Comparison of ENCODE assay signal across 9 cellular contexts in the genomic region with DNA sequence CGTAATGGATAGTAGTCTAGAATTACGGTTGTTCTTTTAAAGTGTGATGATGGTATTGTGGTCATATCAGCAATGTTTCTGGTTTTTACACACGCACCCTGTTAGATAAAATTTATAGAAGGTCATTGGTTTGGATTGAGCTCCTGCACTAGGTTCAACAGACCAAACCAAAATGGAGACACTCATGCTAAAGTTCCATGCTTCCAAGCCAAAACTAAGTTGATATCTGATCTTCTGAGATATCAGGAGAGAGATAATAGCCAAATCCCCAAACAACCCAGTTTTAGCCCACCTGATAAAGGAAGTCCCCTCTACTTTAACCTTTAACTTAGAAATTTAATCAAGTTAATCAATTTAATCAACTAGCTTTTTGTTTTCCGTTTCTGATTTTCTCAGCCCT. TPM values are rescaled to one million over a fixed set of nuclear protein-coding genes. Genes with fewer than 3 reads are reported as not detected.
DNase-seq lines count a peak whose midpoint lies in the region; ATAC-seq and TF ChIP-seq lines count a peak whose summit lies in the region.
"Had no signal": no experiment of that assay in that cellular context is flagged by ENCODE, and none has a peak within 500 bp of the region (broad histone marks: within the 10 kb centered on the region; RNA-seq: fewer than 3 reads in every experiment).

No MANE protein-coding gene starts in this region.

- H3K36me3 Mint-ChIP-seq in activated T-cell treated with anti-CD3 and anti-CD28 coated beads, Interleukin-2, amount 50 U/mL, for 4 hours (ENCODE audit: insufficient read depth): peaks cover 2% of the 10 kb centered on the region
- 0 out of 2 replicates have a peak, but pooled peaks cover 5% of the 10 kb centered on the region for H3K36me3 Mint-ChIP-seq in WTC11
- H3K36me3 Mint-ChIP-seq in stimulated activated naive B cell treated with anti-CD40 and anti-IgM and Interleukin-4, amounts not matched to agents 10 μg/mL and 1 μg/mL and 100 μg/mL, for 72 hours: peaks cover 2 to 11% of the 10 kb centered on the region in 2 donors

- H3K27ac Mint-ChIP-seq in WTC11: peak overlapping the region; percentile 95; the same call in 1 of the 2 replicates
- H3K27ac Mint-ChIP-seq in stimulated activated naive B cell treated with anti-CD40 and anti-IgM and Interleukin-4, amounts not matched to agents 10 μg/mL and 1 μg/mL and 100 μg/mL, for 72 hours: no peak overlapping the region

- peak overlapping the region; percentile 95 for H3K4me3 ChIP-seq in fibroblast of villous mesenchyme (ENCODE audit: low read depth, low read length)

- CTCF ChIA-PET in WTC11 (lab: Charles Lee): interaction anchor here (1.1 to 2.6 kb wide), 2 partner anchors 8 to 33 kb away, joined by 9 to 53 read pairs; no protein-coding TSS in a partner anchor

- no peak for DNase-seq in activated T-cell treated with anti-CD3 and anti-CD28 coated beads, Interleukin-2, amount 50 U/mL, for 4 hours
- no peak for DNase-seq in activated T-cell treated with anti-CD3 and anti-CD28 coated beads for 4 hours
- no peak for DNase-seq in WTC11 (ENCODE audit: low spot score)
- no peak for DNase-seq in fibroblast of villous mesenchyme (ENCODE audit: low read depth)
- DNase-seq in stimulated activated naive B cell treated with anti-CD40 and anti-IgM and Interleukin-4, amounts not matched to agents 10 μg/mL and 1 μg/mL and 100 μg/mL, for 72 hours: no peak
- no peak for DNase-seq in LoVo (ENCODE audit: low spot score)
- no peak for DNase-seq in OCI-M1 (lab: John Stamatoyannopoulos, UW)
- DNase-seq: RPMI8226 had no signal

- no peaks in the 10 kb centered on the region for H3K9me3 Mint-ChIP-seq in activated T-cell treated with anti-CD3 and anti-CD28 coated beads, Interleukin-2, amount 50 U/mL, for 4 hours
- H3K9me3 Mint-ChIP-seq in WTC11: no peaks in the 10 kb centered on the region
- no peaks in the 10 kb centered on the region for H3K9me3 Mint-ChIP-seq in stimulated activated naive B cell treated with anti-CD40 and anti-IgM and Interleukin-4, amounts not matched to agents 10 μg/mL and 1 μg/mL and 100 μg/mL, for 72 hours

- H3K4me1 Mint-ChIP-seq in activated T-cell treated with anti-CD3 and anti-CD28 coated beads, Interleukin-2, amount 50 U/mL, for 4 hours (ENCODE audit: low read depth): peaks cover 33% of the 10 kb centered on the region
- H3K4me1 Mint-ChIP-seq in WTC11: peaks cover 23% of the 10 kb centered on the region
- H3K4me1 Mint-ChIP-seq in stimulated activated naive B cell treated with anti-CD40 and anti-IgM and Interleukin-4, amounts not matched to agents 10 μg/mL and 1 μg/mL and 100 μg/mL, for 72 hours: peaks cover 12 to 41% of the 10 kb centered on the region in 2 donors

- POLR2A ChIA-PET in WTC11 (lab: Charles Lee): interaction anchor here (0.6 to 1.8 kb wide), 3 partner anchors 11 to 147 kb away, joined by 3 to 6 read pairs (median 3); no protein-coding TSS in a partner anchor

- peak overlapping the region; percentile 92 for H3K4me3 Mint-ChIP-seq in activated T-cell treated with anti-CD3 and anti-CD28 coated beads, Interleukin-2, amount 50 U/mL, for 4 hours
- H3K4me3 Mint-ChIP-seq in WTC11: peak overlapping the region; percentile 99
- H3K4me3 Mint-ChIP-seq in stimulated activated naive B cell treated with anti-CD40 and anti-IgM and Interleukin-4, amounts not matched to agents 10 μg/mL and 1 μg/mL and 100 μg/mL, for 72 hours: peak overlapping the region; percentile 95 to 96

- TF ChIP-seq CTCF in WTC11 (IDR thresholded peaks at IDR 0.05) (no peak), fibroblast of villous mesenchyme (IDR thresholded peaks at IDR 0.05; ENCODE audit: insufficient read depth, low read depth, low read length) (no peak)

- ATAC-seq in activated T-cell treated with anti-CD3 and anti-CD28 coated beads, Interleukin-2, amount 50 U/mL, for 4 hours: no peak
- ATAC-seq in WTC11: no peak
- no peak for ATAC-seq in stimulated activated naive B cell treated with anti-CD40 and anti-IgM and Interleukin-4, amounts not matched to agents 10 μg/mL and 1 μg/mL and 100 μg/mL, for 72 hours (replicated peaks)
- no peak for ATAC-seq in HG02571 (IDR thresholded peaks at IDR 0.05; ENCODE audit: unreplicated experiment)

- no peaks in the 10 kb centered on the region for H3K27me3 Mint-ChIP-seq in activated T-cell treated with anti-CD3 and anti-CD28 coated beads, Interleukin-2, amount 50 U/mL, for 4 hours (ENCODE audit: low read depth)
- H3K27me3 Mint-ChIP-seq in WTC11 (ENCODE audit: low read depth): no peaks in the 10 kb centered on the region; the same call in 1 of the 2 replicates
- no peaks in the 10 kb centered on the region for H3K27me3 Mint-ChIP-seq in stimulated activated naive B cell treated with anti-CD40 and anti-IgM and Interleukin-4, amounts not matched to agents 10 μg/mL and 1 μg/mL and 100 μg/mL, for 72 hours

TF ChIP-seq in WTC11, 78 proteins besides CTCF, POLR2A, EP300 and RAD21:
- no peak for TF ChIP-seq MXD4 (CRISPR knock-in tag; IDR thresholded peaks at IDR 0.05; ENCODE audit: borderline replicate concordance)
- TF ChIP-seq, protein P1, sequence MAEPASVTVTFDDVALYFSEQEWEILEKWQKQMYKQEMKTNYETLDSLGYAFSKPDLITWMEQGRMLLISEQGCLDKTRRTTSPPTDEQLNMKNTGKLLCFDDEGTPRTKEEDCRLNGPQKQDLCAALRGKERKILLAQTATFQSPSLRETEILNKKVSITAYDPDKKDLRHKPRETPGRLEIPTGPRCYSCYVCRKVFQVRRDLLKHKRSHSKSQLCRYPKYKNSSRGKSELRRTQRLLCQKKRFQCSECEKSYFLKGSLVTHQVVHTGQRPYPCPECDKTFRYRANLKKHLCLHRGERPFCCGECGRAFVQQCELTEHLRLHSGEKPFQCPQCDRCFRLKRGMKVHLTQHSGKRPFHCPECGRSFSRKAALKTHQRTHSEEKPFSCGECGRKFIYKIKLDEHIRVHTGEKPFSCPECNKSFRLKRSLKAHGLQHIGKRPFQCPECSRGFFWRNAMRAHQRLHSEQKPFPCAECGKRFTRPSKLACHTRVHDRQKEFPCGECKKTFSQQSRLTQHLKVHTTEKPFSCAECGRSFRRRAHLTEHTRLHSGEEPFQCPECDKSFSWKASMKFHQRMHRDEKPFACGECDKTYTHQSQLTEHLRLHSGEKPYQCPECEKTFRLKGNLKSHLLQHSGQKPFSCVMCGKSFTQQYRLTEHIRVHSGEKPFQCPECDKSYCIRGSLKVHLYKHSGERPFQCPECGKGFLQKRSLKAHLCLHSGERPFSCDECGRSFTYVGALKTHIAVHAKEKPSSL (CRISPR knock-in tag; conservative IDR thresholded peaks at IDR 0.05): no peak

RNA-seq across cellular contexts. Expression of a gene that starts 1.2 kb away (rescaled TPM):
- total RNA-seq in activated T-cell treated with anti-CD3 and anti-CD28 coated beads, Interleukin-2, amount 50 U/mL, for 4 hours: 10 to 100 TPM; 86.0 to 89.6 (median 87.0) TPM
- total RNA-seq in WTC11 (2021) (82.3 to 97.9 TPM (median 87.6 TPM) in 3 replicates), fibroblast of villous mesenchyme (76.9 and 101 TPM in 2 replicates)

RNA-seq across cellular contexts. Expression of a gene that starts 1.9 kb away (rescaled TPM):
- 1 to 10 TPM; 1.0 to 1.4 (median 1.3) TPM for total RNA-seq in activated T-cell treated with anti-CD3 and anti-CD28 coated beads, Interleukin-2, amount 50 U/mL, for 4 hours
- 5.9 to 7.0 TPM (median 6.9 TPM) in 3 replicates for total RNA-seq in WTC11 (2021)
- total RNA-seq in fibroblast of villous mesenchyme: 0.32 and 0.43 TPM in 2 replicates

RNA-seq across cellular contexts. Expression of a gene that starts 11.8 kb away (rescaled TPM):
- 10 to 100 TPM; 28.0 to 33.1 (median 28.7) TPM for total RNA-seq in activated T-cell treated with anti-CD3 and anti-CD28 coated beads, Interleukin-2, amount 50 U/mL, for 4 hours
- 78.6 to 86.1 TPM (median 83.3 TPM) in 3 replicates for total RNA-seq in WTC11 (2021)
- 3.0 and 3.9 TPM in 2 replicates for total RNA-seq in fibroblast of villous mesenchyme

RNA-seq across cellular contexts. Expression of a gene that starts 51.4 kb away (rescaled TPM):
- 1 to 10 TPM; 2.4 to 4.0 (median 3.5) TPM for total RNA-seq in activated T-cell treated with anti-CD3 and anti-CD28 coated beads, Interleukin-2, amount 50 U/mL, for 4 hours
- total RNA-seq in WTC11 (2021) (14.3 to 20.6 TPM (median 20.3 TPM) in 3 replicates), fibroblast of villous mesenchyme (115 and 162 TPM in 2 replicates)
